In genomic region chr5:89826938-89827337, GRCh38 we compare ENCODE assay signal across 1 cellular context.
TF ChIP-seq lines count a peak whose summit lies in the region.

No MANE protein-coding gene starts in this region.

TF ChIP-seq in GM23338, 12 proteins besides CTCF, POLR2A, EP300 and RAD21 (continued from another document):
- no peak for TF ChIP-seq ZNF331 (CRISPR knock-in tag; IDR thresholded peaks at IDR 0.05; ENCODE audit: low read depth)
- TF ChIP-seq JUNB (IDR thresholded peaks at IDR 0.05; ENCODE audit: unreplicated experiment) = no peak
- no peak for TF ChIP-seq STAT1 (IDR thresholded peaks at IDR 0.05; ENCODE audit: unreplicated experiment)
- TF ChIP-seq, protein P1, sequence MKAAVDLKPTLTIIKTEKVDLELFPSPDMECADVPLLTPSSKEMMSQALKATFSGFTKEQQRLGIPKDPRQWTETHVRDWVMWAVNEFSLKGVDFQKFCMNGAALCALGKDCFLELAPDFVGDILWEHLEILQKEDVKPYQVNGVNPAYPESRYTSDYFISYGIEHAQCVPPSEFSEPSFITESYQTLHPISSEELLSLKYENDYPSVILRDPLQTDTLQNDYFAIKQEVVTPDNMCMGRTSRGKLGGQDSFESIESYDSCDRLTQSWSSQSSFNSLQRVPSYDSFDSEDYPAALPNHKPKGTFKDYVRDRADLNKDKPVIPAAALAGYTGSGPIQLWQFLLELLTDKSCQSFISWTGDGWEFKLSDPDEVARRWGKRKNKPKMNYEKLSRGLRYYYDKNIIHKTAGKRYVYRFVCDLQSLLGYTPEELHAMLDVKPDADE (IDR thresholded peaks at IDR 0.05) = no peak
- TF ChIP-seq POLR2AphosphoS5 (IDR thresholded peaks at IDR 0.05; ENCODE audit: low read depth) = no peak
- no peak for TF ChIP-seq EZH2phosphoT487 (IDR thresholded peaks at IDR 0.05; ENCODE audit: unreplicated experiment)
- TF ChIP-seq EZH2 (IDR thresholded peaks at IDR 0.05; ENCODE audit: low read depth, unreplicated experiment) = no peak
- TF ChIP-seq NANOG (IDR thresholded peaks at IDR 0.05; ENCODE audit: borderline replicate concordance) = no peak
- TF ChIP-seq ZNF114 (CRISPR knock-in tag; IDR thresholded peaks at IDR 0.05) = no peak
- TF ChIP-seq, protein P2, sequence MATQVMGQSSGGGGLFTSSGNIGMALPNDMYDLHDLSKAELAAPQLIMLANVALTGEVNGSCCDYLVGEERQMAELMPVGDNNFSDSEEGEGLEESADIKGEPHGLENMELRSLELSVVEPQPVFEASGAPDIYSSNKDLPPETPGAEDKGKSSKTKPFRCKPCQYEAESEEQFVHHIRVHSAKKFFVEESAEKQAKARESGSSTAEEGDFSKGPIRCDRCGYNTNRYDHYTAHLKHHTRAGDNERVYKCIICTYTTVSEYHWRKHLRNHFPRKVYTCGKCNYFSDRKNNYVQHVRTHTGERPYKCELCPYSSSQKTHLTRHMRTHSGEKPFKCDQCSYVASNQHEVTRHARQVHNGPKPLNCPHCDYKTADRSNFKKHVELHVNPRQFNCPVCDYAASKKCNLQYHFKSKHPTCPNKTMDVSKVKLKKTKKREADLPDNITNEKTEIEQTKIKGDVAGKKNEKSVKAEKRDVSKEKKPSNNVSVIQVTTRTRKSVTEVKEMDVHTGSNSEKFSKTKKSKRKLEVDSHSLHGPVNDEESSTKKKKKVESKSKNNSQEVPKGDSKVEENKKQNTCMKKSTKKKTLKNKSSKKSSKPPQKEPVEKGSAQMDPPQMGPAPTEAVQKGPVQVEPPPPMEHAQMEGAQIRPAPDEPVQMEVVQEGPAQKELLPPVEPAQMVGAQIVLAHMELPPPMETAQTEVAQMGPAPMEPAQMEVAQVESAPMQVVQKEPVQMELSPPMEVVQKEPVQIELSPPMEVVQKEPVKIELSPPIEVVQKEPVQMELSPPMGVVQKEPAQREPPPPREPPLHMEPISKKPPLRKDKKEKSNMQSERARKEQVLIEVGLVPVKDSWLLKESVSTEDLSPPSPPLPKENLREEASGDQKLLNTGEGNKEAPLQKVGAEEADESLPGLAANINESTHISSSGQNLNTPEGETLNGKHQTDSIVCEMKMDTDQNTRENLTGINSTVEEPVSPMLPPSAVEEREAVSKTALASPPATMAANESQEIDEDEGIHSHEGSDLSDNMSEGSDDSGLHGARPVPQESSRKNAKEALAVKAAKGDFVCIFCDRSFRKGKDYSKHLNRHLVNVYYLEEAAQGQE (IDR thresholded peaks at IDR 0.05; ENCODE audit: unreplicated experiment) = no peak
- TF ChIP-seq CREB1 (CRISPR knock-in tag; IDR thresholded peaks at IDR 0.05; ENCODE audit: low read depth) = no peak
